In genomic region chr17:81568416-81568815, GRCh38 we compare ENCODE assay signal across 21 cellular contexts. TPM values are rescaled to one million over a fixed set of nuclear protein-coding genes. Genes with fewer than 3 reads are reported as not detected.
DNase-seq lines count a peak whose midpoint lies in the region; ATAC-seq and TF ChIP-seq lines count a peak whose summit lies in the region.
"Had no signal": no experiment of that assay in that cellular context is flagged by ENCODE, and none has a peak within 500 bp of the region (broad histone marks: within the 10 kb centered on the region; RNA-seq: fewer than 3 reads in every experiment).

No MANE protein-coding gene starts in this region.

- TF ChIP-seq CTCF in left ventricle myocardium inferior (IDR thresholded peaks at IDR 0.05; ENCODE audit: borderline replicate concordance): no peak
- TF ChIP-seq CTCF in breast epithelium (IDR thresholded peaks at IDR 0.05): no peak
- TF ChIP-seq CTCF in osteocyte (IDR thresholded peaks at IDR 0.05): no peak

- DNase-seq in Right ventricle myocardium inferior (ENCODE audit: missing footprints) (peak; percentile 45), left ventricle myocardium inferior (no peak), breast epithelium (ENCODE audit: low spot score in 2 of 2) (no peak), osteocyte (ENCODE audit: extremely low spot score, unreplicated experiment) (no peak), NCI-H526 (lab: John Stamatoyannopoulos, UW) (no peak), cerebellum (ENCODE audit: low spot score) (no peak)
- DNase-seq: ACHN; activated CD4-positive, CD25-positive, alpha-beta regulatory T cell; activated CD8-positive, alpha-beta memory T cell treated with anti-CD3 and anti-CD28 coated beads for 24 hours; activated naive CD8-positive, alpha-beta T cell treated with anti-CD3 and anti-CD28 coated beads for 36 hours; CD4-positive, alpha-beta T cell; DMS79; dorsolateral prefrontal cortex; erythroblast; left ventricle myocardium superior; NCI-H1930; stimulated activated CD4-positive, alpha-beta T cell treated with anti-CD3 and anti-CD28 coated beads, Interleukin-4, amount 100 ng/mL, for 4 hours had no signal

- ATAC-seq in Right ventricle myocardium inferior (no peak), HG03469 (IDR thresholded peaks at IDR 0.05; ENCODE audit: unreplicated experiment) (no peak), HG02678 (IDR thresholded peaks at IDR 0.05; ENCODE audit: unreplicated experiment) (no peak)
- ATAC-seq: left ventricle myocardium superior, pancreas had no signal

- H3K9me3 ChIP-seq in left ventricle myocardium inferior (replicated peaks): no peaks in the 10 kb centered on the region
- no peaks in the 10 kb centered on the region for H3K9me3 ChIP-seq in breast epithelium
- H3K9me3 ChIP-seq: pancreas had no signal

- H3K4me1 ChIP-seq in left ventricle myocardium inferior: peaks cover 27% of the 10 kb centered on the region
- peaks cover 12 to 19% of the 10 kb centered on the region in 2 donors for H3K4me1 ChIP-seq in breast epithelium

- H3K27ac Mint-ChIP-seq in osteocyte (ENCODE audit: unreplicated experiment): peak overlapping the region; percentile 94
- H3K27ac Mint-ChIP-seq: activated naive CD8-positive, alpha-beta T cell treated with anti-CD3 and anti-CD28 coated beads for 36 hours; CD4-positive, alpha-beta T cell; IgD-negative memory B cell had no signal

- H3K27me3 ChIP-seq in left ventricle myocardium inferior (ENCODE audit: low read depth): no peaks in the 10 kb centered on the region
- no peaks in the 10 kb centered on the region for H3K27me3 ChIP-seq in breast epithelium
- H3K27me3 ChIP-seq: dorsolateral prefrontal cortex, pancreas had no signal

- H3K4me3 ChIP-seq in left ventricle myocardium inferior (no peak overlapping the region), breast epithelium (no peak overlapping the region)
- H3K4me3 ChIP-seq: dorsolateral prefrontal cortex, pancreas had no signal

- intact Hi-C loops in Right ventricle myocardium inferior (cut with DNase I): loop anchor here (5.0 kb wide), 1 partner anchor 34 kb away; no protein-coding TSS in a partner anchor
- intact Hi-C loops in left ventricle myocardium inferior (cut with micrococcal nuclease): no loop called here
- intact Hi-C loops in breast epithelium (cut with DNase I; ENCODE audit: low total_unique reads): no loop called here

- H3K9me3 Mint-ChIP-seq in osteocyte (ENCODE audit: unreplicated experiment): no peaks in the 10 kb centered on the region
- H3K9me3 Mint-ChIP-seq: activated naive CD8-positive, alpha-beta T cell treated with anti-CD3 and anti-CD28 coated beads for 36 hours; CD4-positive, alpha-beta T cell; IgD-negative memory B cell had no signal

- H3K27ac ChIP-seq in left ventricle myocardium inferior (replicated peaks): no peak overlapping the region
- H3K27ac ChIP-seq in breast epithelium: peak overlapping the region; percentile 8 to 10

- TF ChIP-seq POLR2A in breast epithelium (IDR thresholded peaks at IDR 0.05): no peak

- H3K4me1 Mint-ChIP-seq in osteocyte (ENCODE audit: unreplicated experiment): peaks cover 71% of the 10 kb centered on the region
- H3K4me1 Mint-ChIP-seq: activated naive CD8-positive, alpha-beta T cell treated with anti-CD3 and anti-CD28 coated beads for 36 hours had no signal

- H3K36me3 ChIP-seq in left ventricle myocardium inferior: peaks cover 95% of the 10 kb centered on the region
- H3K36me3 ChIP-seq in breast epithelium: peaks cover 7% of the 10 kb centered on the region

- H3K27me3 Mint-ChIP-seq in osteocyte (ENCODE audit: unreplicated experiment): no peaks in the 10 kb centered on the region
- H3K27me3 Mint-ChIP-seq: activated naive CD8-positive, alpha-beta T cell treated with anti-CD3 and anti-CD28 coated beads for 36 hours; CD4-positive, alpha-beta T cell; IgD-negative memory B cell had no signal

- peaks cover 51% of the 10 kb centered on the region for H3K36me3 Mint-ChIP-seq in osteocyte (ENCODE audit: unreplicated experiment)
- H3K36me3 Mint-ChIP-seq: IgD-negative memory B cell had no signal

- H3K4me3 Mint-ChIP-seq in osteocyte (ENCODE audit: unreplicated experiment): no peak overlapping the region
- H3K4me3 Mint-ChIP-seq: activated naive CD8-positive, alpha-beta T cell treated with anti-CD3 and anti-CD28 coated beads for 36 hours; CD4-positive, alpha-beta T cell; IgD-negative memory B cell had no signal

RNA-seq across cellular contexts. Expression of gene FAAP100, which starts 16.3 kb away (rescaled TPM):
- total RNA-seq in Right ventricle myocardium inferior (14.8 TPM), left ventricle myocardium inferior (15.9 TPM), breast epithelium (10 to 100 TPM; 13.0 to 23.1 (median 20.6) TPM), osteocyte (63.0 and 64.6 TPM in 2 replicates), cerebellum (25.8 TPM)

RNA-seq across cellular contexts. Expression of gene FSCN2, which starts 40.2 kb away (rescaled TPM):
- total RNA-seq in Right ventricle myocardium inferior (0.19 TPM), left ventricle myocardium inferior (0.38 TPM), breast epithelium (1 to 10 TPM in 2 of 3 donors, under 1 TPM in 1; 0.48 to 3.2 (median 1.6) TPM), osteocyte (3.0 and 3.7 TPM in 2 replicates), cerebellum (4.0 TPM)

RNA-seq across cellular contexts. Expression of gene ACTG1, which starts 55.8 kb away (rescaled TPM):
- total RNA-seq in Right ventricle myocardium inferior: 468 TPM
- total RNA-seq in left ventricle myocardium inferior: 342 TPM
- total RNA-seq in breast epithelium: 1,000 to 10,000 TPM; 2,222 to 2,764 (median 2,750) TPM
- 4,236 and 4,267 TPM in 2 replicates for total RNA-seq in osteocyte
- total RNA-seq in cerebellum: 4,386 TPM
